8 cellular contexts compared by ENCODE assay signal in genomic region chr1:2290595-2291510, GRCh38.
A peak's percentile ranks its signal among the peaks of the same experiment; 100 is the strongest.
DNase-seq lines count a peak whose midpoint lies in the region; ATAC-seq lines count a peak whose summit lies in the region.

No MANE protein-coding gene starts in this region.

- no peaks in the 10 kb centered on the region for H3K9me3 Mint-ChIP-seq in activated T-helper 1 cell treated with anti-CD3 and anti-CD28 coated beads, Interleukin-12 subunit alpha, Interleukin-12 subunit beta, Interleukin-2, Interleukin-4 antibody, amounts not matched to agents 30 ng/mL and 10 ng/mL and 1 ng/mL, durations not matched to agents 14 hours and 24 hours and 36 hours

- intact Hi-C loops in activated T-helper 1 cell treated with anti-CD3 and anti-CD28 coated beads, Interleukin-12 subunit alpha, Interleukin-12 subunit beta, Interleukin-2, Interleukin-4 antibody, amounts not matched to agents 30 ng/mL and 10 ng/mL and 1 ng/mL, durations not matched to agents 14 hours and 24 hours and 36 hours (cut with micrococcal nuclease), result loop anchor here (1.0 to 10.0 kb wide), 6 partner anchors 9 to 234 kb away; partner anchors contain the start of gene PANK4

- peak overlapping the region; percentile 88 for H3K27ac Mint-ChIP-seq in activated T-helper 1 cell treated with anti-CD3 and anti-CD28 coated beads, Interleukin-12 subunit alpha, Interleukin-12 subunit beta, Interleukin-2, Interleukin-4 antibody, amounts not matched to agents 30 ng/mL and 10 ng/mL and 1 ng/mL, durations not matched to agents 14 hours and 24 hours and 36 hours

- peaks cover 7% of the 10 kb centered on the region for H3K36me3 Mint-ChIP-seq in activated T-helper 1 cell treated with anti-CD3 and anti-CD28 coated beads, Interleukin-12 subunit alpha, Interleukin-12 subunit beta, Interleukin-2, Interleukin-4 antibody, amounts not matched to agents 30 ng/mL and 10 ng/mL and 1 ng/mL, durations not matched to agents 14 hours and 24 hours and 36 hours (ENCODE audit: low read depth)

- ATAC-seq in GM21717 (IDR thresholded peaks at IDR 0.05; ENCODE audit: unreplicated experiment), result peak; percentile 62

- no peaks in the 10 kb centered on the region for H3K27me3 Mint-ChIP-seq in activated T-helper 1 cell treated with anti-CD3 and anti-CD28 coated beads, Interleukin-12 subunit alpha, Interleukin-12 subunit beta, Interleukin-2, Interleukin-4 antibody, amounts not matched to agents 30 ng/mL and 10 ng/mL and 1 ng/mL, durations not matched to agents 14 hours and 24 hours and 36 hours (ENCODE audit: insufficient read depth)

- peak overlapping the region; percentile 78 for H3K4me3 Mint-ChIP-seq in activated T-helper 1 cell treated with anti-CD3 and anti-CD28 coated beads, Interleukin-12 subunit alpha, Interleukin-12 subunit beta, Interleukin-2, Interleukin-4 antibody, amounts not matched to agents 30 ng/mL and 10 ng/mL and 1 ng/mL, durations not matched to agents 14 hours and 24 hours and 36 hours

- peaks cover 61% of the 10 kb centered on the region for H3K4me1 Mint-ChIP-seq in activated T-helper 1 cell treated with anti-CD3 and anti-CD28 coated beads, Interleukin-12 subunit alpha, Interleukin-12 subunit beta, Interleukin-2, Interleukin-4 antibody, amounts not matched to agents 30 ng/mL and 10 ng/mL and 1 ng/mL, durations not matched to agents 14 hours and 24 hours and 36 hours (ENCODE audit: low read depth)

- DNase-seq in AG20443 (ENCODE audit: low spot score), result peak; percentile 94
- peak; percentile 98 for DNase-seq in OCI-M1 (lab: John Stamatoyannopoulos, UW)
- DNase-seq in activated T-helper 1 cell treated with anti-CD3 and anti-CD28 coated beads, Interleukin-12 subunit alpha, Interleukin-12 subunit beta, Interleukin-2, Interleukin-4 antibody, amounts not matched to agents 30 ng/mL and 10 ng/mL and 1 ng/mL, durations not matched to agents 14 hours and 24 hours and 36 hours (ENCODE audit: low spot score), result peak; percentile 74
- DNase-seq in fibroblast of gingiva (ENCODE audit: low read depth), result peak; percentile 97
- DNase-seq in nucleus accumbens (lab: John Stamatoyannopoulos, UW), result peak in 44 of 56 donors; percentile 15 to 80 (median 45)
- peak; percentile 98 for DNase-seq in stromal cell of bone marrow (ENCODE audit: low read depth)
- DNase-seq in NCI-H748 (lab: John Stamatoyannopoulos, UW; ENCODE audit: unreplicated experiment), result no peak
